2 cellular contexts compared by ENCODE assay signal in genomic region chr3:189990826-189991225, GRCh38.
TF ChIP-seq lines count a peak whose summit lies in the region.

No MANE protein-coding gene starts in this region.

TF ChIP-seq in GM23338, 12 proteins besides CTCF, POLR2A, EP300 and RAD21:
- TF ChIP-seq EZH2phosphoT487 (IDR thresholded peaks at IDR 0.05; ENCODE audit: unreplicated experiment), result no peak
- no peak for TF ChIP-seq ZNF331 (CRISPR knock-in tag; IDR thresholded peaks at IDR 0.05; ENCODE audit: low read depth)
- TF ChIP-seq ETS1 (IDR thresholded peaks at IDR 0.05), result no peak
- TF ChIP-seq EZH2 (IDR thresholded peaks at IDR 0.05; ENCODE audit: low read depth, unreplicated experiment), result no peak
- no peak for TF ChIP-seq NANOG (IDR thresholded peaks at IDR 0.05; ENCODE audit: borderline replicate concordance)
- no peak for TF ChIP-seq ZNF462 (CRISPR knock-in tag; IDR thresholded peaks at IDR 0.05)
- no peak for TF ChIP-seq POLR2AphosphoS5 (IDR thresholded peaks at IDR 0.05; ENCODE audit: low read depth)
- TF ChIP-seq CREB1 (CRISPR knock-in tag; IDR thresholded peaks at IDR 0.05; ENCODE audit: low read depth), result no peak
- TF ChIP-seq STAT1 (IDR thresholded peaks at IDR 0.05; ENCODE audit: unreplicated experiment), result no peak
- no peak for TF ChIP-seq ZNF114 (CRISPR knock-in tag; IDR thresholded peaks at IDR 0.05)
- no peak for TF ChIP-seq JUNB (IDR thresholded peaks at IDR 0.05; ENCODE audit: unreplicated experiment)
TF ChIP-seq in GM23338: peak in this region for 0.

TF ChIP-seq in H1, 55 proteins besides CTCF, POLR2A, EP300 and RAD21:
- TF ChIP-seq USF2 (IDR thresholded peaks at IDR 0.05; ENCODE audit: low read length) (no peak), KDM4A (IDR thresholded peaks at IDR 0.05; ENCODE audit: low read depth, low read length, severe bottlenecking) (no peak), MAX (IDR thresholded peaks at IDR 0.05) (no peak), ATF2 (IDR thresholded peaks at IDR 0.05; ENCODE audit: low read length) (no peak), BCL11A (IDR thresholded peaks at IDR 0.05; ENCODE audit: low read depth in 2 of 2, low read length in 2 of 2) (no peak), KDM1A (IDR thresholded peaks at IDR 0.05; ENCODE audit: borderline replicate concordance, low read length) (no peak), NANOG (IDR thresholded peaks at IDR 0.05; ENCODE audit: insufficient read depth, low read depth, low read length, poor library complexity, severe bottlenecking) (no peak), BRCA1 (IDR thresholded peaks at IDR 0.05; ENCODE audit: low read depth, low read length) (no peak), KDM5A (IDR thresholded peaks at IDR 0.05; ENCODE audit: low read length) (no peak), TAF1 (IDR thresholded peaks at IDR 0.05; ENCODE audit: low read depth, low read length) (no peak)
